In genomic region chr14:24300326-24300980, GRCh38 we compare ENCODE assay signal across 8 cellular contexts. TPM values are rescaled to one million over a fixed set of nuclear protein-coding genes. Genes with fewer than 3 reads are reported as not detected.
A peak's percentile ranks its signal among the peaks of the same experiment; 100 is the strongest.
DNase-seq lines count a peak whose midpoint lies in the region; ATAC-seq and TF ChIP-seq lines count a peak whose summit lies in the region.

No MANE protein-coding gene starts in this region.

- H3K4me1 Mint-ChIP-seq in T-helper 2 cell treated with Interferon-gamma antibody and Interleukin-4, amounts not matched to agents 5 μg/mL and 100 μg/mL, for 36 hours (ENCODE audit: low read depth): peaks cover 32% of the 10 kb centered on the region
- peaks cover 55% of the 10 kb centered on the region for H3K4me1 Mint-ChIP-seq in activated naive CD8-positive, alpha-beta T cell treated with anti-CD3 and anti-CD28 coated beads, Interleukin-2, amount 50 U/mL, for 24 hours

- peak overlapping the region; percentile 84 for H3K27ac ChIP-seq in subcutaneous abdominal adipose tissue (ENCODE audit: low read depth, low read length)

- H3K36me3 Mint-ChIP-seq in T-helper 2 cell treated with Interferon-gamma antibody and Interleukin-4, amounts not matched to agents 5 μg/mL and 100 μg/mL, for 36 hours (ENCODE audit: low read depth): peaks cover 57% of the 10 kb centered on the region
- peaks cover 36% of the 10 kb centered on the region for H3K36me3 Mint-ChIP-seq in activated naive CD8-positive, alpha-beta T cell treated with anti-CD3 and anti-CD28 coated beads, Interleukin-2, amount 50 U/mL, for 24 hours (ENCODE audit: low read depth)

- H3K9me3 Mint-ChIP-seq in T-helper 2 cell treated with Interferon-gamma antibody and Interleukin-4, amounts not matched to agents 5 μg/mL and 100 μg/mL, for 36 hours: no peaks in the 10 kb centered on the region
- H3K9me3 Mint-ChIP-seq in activated naive CD8-positive, alpha-beta T cell treated with anti-CD3 and anti-CD28 coated beads, Interleukin-2, amount 50 U/mL, for 24 hours: no peaks in the 10 kb centered on the region

- H3K4me3 Mint-ChIP-seq in T-helper 2 cell treated with Interferon-gamma antibody and Interleukin-4, amounts not matched to agents 5 μg/mL and 100 μg/mL, for 36 hours: peak overlapping the region; percentile 93
- H3K4me3 Mint-ChIP-seq in activated naive CD8-positive, alpha-beta T cell treated with anti-CD3 and anti-CD28 coated beads, Interleukin-2, amount 50 U/mL, for 24 hours: peak overlapping the region; percentile 92

- peaks cover 1% of the 10 kb centered on the region for H3K36me3 ChIP-seq in kidney epithelial cell (ENCODE audit: control insufficient read depth, insufficient read depth, low read length)
- peaks cover 6 to 55% (median 52%) of the 10 kb centered on the region in 5 donors for H3K36me3 ChIP-seq in subcutaneous abdominal adipose tissue (ENCODE audit: control insufficient read depth in 5 of 5, insufficient read depth in 5 of 5, low read length in 5 of 5)

- H3K9ac ChIP-seq in subcutaneous abdominal adipose tissue (ENCODE audit: low read length in 5 of 5): peak overlapping the region; percentile 78 to 96 (median 92)

- DNase-seq in T-helper 2 cell treated with Interferon-gamma antibody and Interleukin-4, amounts not matched to agents 5 μg/mL and 100 μg/mL, for 36 hours (ENCODE audit: low spot score): no peak
- DNase-seq in T-helper 2 cell (no peak), kidney epithelial cell (ENCODE audit: low read depth) (no peak), retina (no peak), hippocampal formation (lab: John Stamatoyannopoulos, UW) (no peak)
- DNase-seq in activated naive CD8-positive, alpha-beta T cell treated with anti-CD3 and anti-CD28 coated beads, Interleukin-2, amount 50 U/mL, for 24 hours: no peak

- no peak for ATAC-seq in activated naive CD8-positive, alpha-beta T cell treated with anti-CD3 and anti-CD28 coated beads, Interleukin-2, amount 50 U/mL, for 24 hours
- ATAC-seq in HG02678 (IDR thresholded peaks at IDR 0.05; ENCODE audit: unreplicated experiment): no peak

- no peaks in the 10 kb centered on the region for H3K27me3 Mint-ChIP-seq in T-helper 2 cell treated with Interferon-gamma antibody and Interleukin-4, amounts not matched to agents 5 μg/mL and 100 μg/mL, for 36 hours (ENCODE audit: low read depth)
- H3K27me3 Mint-ChIP-seq in activated naive CD8-positive, alpha-beta T cell treated with anti-CD3 and anti-CD28 coated beads, Interleukin-2, amount 50 U/mL, for 24 hours: no peaks in the 10 kb centered on the region

- H3K27ac Mint-ChIP-seq in T-helper 2 cell treated with Interferon-gamma antibody and Interleukin-4, amounts not matched to agents 5 μg/mL and 100 μg/mL, for 36 hours: peak overlapping the region; percentile 94
- peak overlapping the region; percentile 91 for H3K27ac Mint-ChIP-seq in activated naive CD8-positive, alpha-beta T cell treated with anti-CD3 and anti-CD28 coated beads, Interleukin-2, amount 50 U/mL, for 24 hours

- no peaks in the 10 kb centered on the region for H3K9me3 ChIP-seq in subcutaneous abdominal adipose tissue (ENCODE audit: control insufficient read depth in 5 of 5, low read length in 5 of 5)

- no peak for TF ChIP-seq CTCF in kidney epithelial cell (IDR thresholded peaks at IDR 0.05; ENCODE audit: insufficient read depth, low read length, poor library complexity, severe bottlenecking)

- H3K27me3 ChIP-seq in kidney epithelial cell (ENCODE audit: control insufficient read depth, insufficient read depth, low read length) (no peaks in the 10 kb centered on the region), subcutaneous abdominal adipose tissue (ENCODE audit: control insufficient read depth in 5 of 5, insufficient read depth in 4 of 5, low read length in 5 of 5) (no peaks in the 10 kb centered on the region)

- H3K4me1 ChIP-seq in subcutaneous abdominal adipose tissue (ENCODE audit: control insufficient read depth in 5 of 5, insufficient read depth in 5 of 5, low read length in 5 of 5): peaks cover 10 to 39% (median 33%) of the 10 kb centered on the region in 5 donors

- H3K4me3 ChIP-seq in kidney epithelial cell (ENCODE audit: low read depth, low read length) (peak overlapping the region; percentile 94), subcutaneous abdominal adipose tissue (ENCODE audit: low read depth in 1 of 5, low read length in 5 of 5) (peak overlapping the region; percentile 91 to 96 (median 95))

RNA-seq across cellular contexts. Expression of gene NOP9, which starts 0.8 kb away (rescaled TPM):
- 27.1 and 28.7 TPM in 2 replicates for total RNA-seq in kidney epithelial cell

RNA-seq across cellular contexts. Expression of gene DHRS1, which starts 0.9 kb away (rescaled TPM):
- 44.9 and 48.5 TPM in 2 replicates for total RNA-seq in kidney epithelial cell

RNA-seq across cellular contexts. Expression of gene CIDEB, which starts 7.3 kb away (rescaled TPM):
- 1.1 and 3.8 TPM in 2 replicates for total RNA-seq in kidney epithelial cell

RNA-seq across cellular contexts. Expression of gene LTB4R2, which starts 9.5 kb away (rescaled TPM):
- 1.5 and 8.0 TPM in 2 replicates for total RNA-seq in kidney epithelial cell

RNA-seq across cellular contexts. Expression of gene LTB4R, which starts 10.8 kb away (rescaled TPM):
- total RNA-seq in kidney epithelial cell: 2.8 and 4.7 TPM in 2 replicates
